Comparison of ENCODE assay signal across 2 cellular contexts in the genomic region with DNA sequence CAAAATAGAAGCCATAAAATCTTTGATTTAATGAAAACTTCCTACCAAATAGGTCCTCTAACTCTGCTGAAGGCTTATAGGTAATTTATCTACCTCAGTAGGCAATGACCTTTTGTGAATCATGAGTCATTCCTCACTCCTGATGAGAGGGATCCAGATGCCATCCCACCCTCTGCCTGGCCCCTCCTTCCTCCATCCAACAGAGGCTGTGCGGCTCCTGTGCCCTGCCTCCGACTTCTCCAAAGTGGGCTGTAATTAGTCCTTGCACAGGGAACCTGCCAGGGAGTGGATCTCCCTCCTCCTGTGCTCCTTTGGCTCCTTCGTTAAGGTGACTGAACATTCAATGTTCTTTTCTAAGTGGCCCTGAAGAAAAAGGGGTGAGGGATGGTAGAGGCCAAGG.
TF ChIP-seq lines count a peak whose summit lies in the region.

No MANE protein-coding gene starts in this region.

TF ChIP-seq in SK-N-SH, 30 proteins besides CTCF, POLR2A, EP300 and RAD21 (continued from another document):
- TF ChIP-seq GABPA (IDR thresholded peaks at IDR 0.05; ENCODE audit: low read depth): no peak
- TF ChIP-seq ELF1 (IDR thresholded peaks at IDR 0.05): no peak
- TF ChIP-seq RXRA (IDR thresholded peaks at IDR 0.05; ENCODE audit: borderline replicate concordance, low read depth): no peak
- no peak for TF ChIP-seq MXI1 (IDR thresholded peaks at IDR 0.05; ENCODE audit: low read depth, low read length)

TF ChIP-seq in SK-N-SH treated with all-trans-retinoic acid at 6 μM for 48 hours, 23 proteins besides CTCF, POLR2A, EP300 and RAD21:
- TF ChIP-seq, protein P1, sequence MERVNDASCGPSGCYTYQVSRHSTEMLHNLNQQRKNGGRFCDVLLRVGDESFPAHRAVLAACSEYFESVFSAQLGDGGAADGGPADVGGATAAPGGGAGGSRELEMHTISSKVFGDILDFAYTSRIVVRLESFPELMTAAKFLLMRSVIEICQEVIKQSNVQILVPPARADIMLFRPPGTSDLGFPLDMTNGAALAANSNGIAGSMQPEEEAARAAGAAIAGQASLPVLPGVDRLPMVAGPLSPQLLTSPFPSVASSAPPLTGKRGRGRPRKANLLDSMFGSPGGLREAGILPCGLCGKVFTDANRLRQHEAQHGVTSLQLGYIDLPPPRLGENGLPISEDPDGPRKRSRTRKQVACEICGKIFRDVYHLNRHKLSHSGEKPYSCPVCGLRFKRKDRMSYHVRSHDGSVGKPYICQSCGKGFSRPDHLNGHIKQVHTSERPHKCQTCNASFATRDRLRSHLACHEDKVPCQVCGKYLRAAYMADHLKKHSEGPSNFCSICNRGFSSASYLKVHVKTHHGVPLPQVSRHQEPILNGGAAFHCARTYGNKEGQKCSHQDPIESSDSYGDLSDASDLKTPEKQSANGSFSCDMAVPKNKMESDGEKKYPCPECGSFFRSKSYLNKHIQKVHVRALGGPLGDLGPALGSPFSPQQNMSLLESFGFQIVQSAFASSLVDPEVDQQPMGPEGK (CRISPR knock-in tag; IDR thresholded peaks at IDR 0.05; ENCODE audit: borderline replicate concordance): no peak
- TF ChIP-seq CSDC2 (CRISPR knock-in tag; IDR thresholded peaks at IDR 0.05) (no peak), ZFP30 (CRISPR knock-in tag; IDR thresholded peaks at IDR 0.05) (no peak), CSRNP3 (CRISPR knock-in tag; IDR thresholded peaks at IDR 0.05) (no peak), ZC3H10 (CRISPR knock-in tag; IDR thresholded peaks at IDR 0.05) (no peak), ZFP3 (CRISPR knock-in tag; IDR thresholded peaks at IDR 0.05) (no peak), ESRRG (CRISPR knock-in tag; IDR thresholded peaks at IDR 0.05) (no peak), TSHZ2 (CRISPR knock-in tag; IDR thresholded peaks at IDR 0.05) (no peak), GLIS3 (CRISPR knock-in tag; IDR thresholded peaks at IDR 0.05) (no peak), TCF4 (CRISPR knock-in tag; IDR thresholded peaks at IDR 0.05; ENCODE audit: borderline replicate concordance) (no peak), OSR1 (CRISPR knock-in tag; IDR thresholded peaks at IDR 0.05) (no peak), ARNTL (CRISPR knock-in tag; IDR thresholded peaks at IDR 0.05; ENCODE audit: borderline replicate concordance, low read depth) (no peak), ZNF565 (CRISPR knock-in tag; conservative IDR thresholded peaks at IDR 0.05; ENCODE audit: low read depth) (no peak), ZNF70 (CRISPR knock-in tag; IDR thresholded peaks at IDR 0.05) (no peak), SNAI2 (CRISPR knock-in tag; IDR thresholded peaks at IDR 0.05) (no peak), RARB (CRISPR knock-in tag; IDR thresholded peaks at IDR 0.05) (no peak)
- TF ChIP-seq, protein P2, sequence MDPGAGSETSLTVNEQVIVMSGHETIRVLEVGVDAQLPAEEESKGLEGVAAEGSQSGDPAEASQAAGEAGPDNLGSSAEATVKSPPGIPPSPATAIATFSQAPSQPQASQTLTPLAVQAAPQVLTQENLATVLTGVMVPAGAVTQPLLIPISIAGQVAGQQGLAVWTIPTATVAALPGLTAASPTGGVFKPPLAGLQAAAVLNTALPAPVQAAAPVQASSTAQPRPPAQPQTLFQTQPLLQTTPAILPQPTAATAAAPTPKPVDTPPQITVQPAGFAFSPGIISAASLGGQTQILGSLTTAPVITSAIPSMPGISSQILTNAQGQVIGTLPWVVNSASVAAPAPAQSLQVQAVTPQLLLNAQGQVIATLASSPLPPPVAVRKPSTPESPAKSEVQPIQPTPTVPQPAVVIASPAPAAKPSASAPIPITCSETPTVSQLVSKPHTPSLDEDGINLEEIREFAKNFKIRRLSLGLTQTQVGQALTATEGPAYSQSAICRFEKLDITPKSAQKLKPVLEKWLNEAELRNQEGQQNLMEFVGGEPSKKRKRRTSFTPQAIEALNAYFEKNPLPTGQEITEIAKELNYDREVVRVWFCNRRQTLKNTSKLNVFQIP (CRISPR knock-in tag; IDR thresholded peaks at IDR 0.05; ENCODE audit: borderline replicate concordance, low read depth): no peak
